In genomic region chr17:44502598-44503079, GRCh38 we compare ENCODE assay signal across 8 cellular contexts. TPM values are rescaled to one million over a fixed set of nuclear protein-coding genes. Genes with fewer than 3 reads are reported as not detected.
A peak's percentile ranks its signal among the peaks of the same experiment; 100 is the strongest.
DNase-seq lines count a peak whose midpoint lies in the region; ATAC-seq, FAIRE-seq and TF ChIP-seq lines count a peak whose summit lies in the region.

No MANE protein-coding gene starts in this region.

- no peak overlapping the region for H3K14ac ChIP-seq in H1 (ENCODE audit: insufficient read length)

- TF ChIP-seq EP300 in H1 (IDR thresholded peaks at IDR 0.05; ENCODE audit: borderline replicate concordance in 1 of 2, low read depth in 2 of 2, low read length in 2 of 2) = no peak

- H2BK12ac ChIP-seq in H1 (ENCODE audit: low read depth, low read length) = peak overlapping the region; percentile 97; the same call in 1 of the 2 replicates

- H3K4me2 ChIP-seq in H1 (ENCODE audit: insufficient read depth in 1 of 2, low read depth in 2 of 2, low read length in 2 of 2) = peak overlapping the region; percentile 91 to 92

- H3K4me3 ChIP-seq in Panc1 (ENCODE audit: low read depth in 2 of 2, low read length in 2 of 2) (peak overlapping the region; percentile 71 to 96), H1 (ENCODE audit: extremely low read depth in 1 of 4, insufficient read depth in 2 of 4, low read depth in 3 of 4, low read length in 4 of 4) (peak overlapping the region; percentile 82 to 97 (median 86)), vagina (peak overlapping the region; percentile 78 to 93)

- TF ChIP-seq POLR2A in H1 (IDR thresholded peaks at IDR 0.05; ENCODE audit: control extremely low read depth in 1 of 2, low read depth in 2 of 2, low read length in 2 of 2) (no peak), vagina (IDR thresholded peaks at IDR 0.05) (no peak)

- H4K5ac ChIP-seq in H1 (ENCODE audit: insufficient read length, low read depth, low read length) = peak overlapping the region; percentile 74

- FAIRE-seq in H1 (lab: Jason Lieb, UNC) = no peak

- WGBS in H1 (ENCODE audit: extremely low coverage in 1 of 2, insufficient coverage in 1 of 2, insufficient read length in 1 of 2, insufficient replicate concordance in 2 of 2, low coverage in 1 of 2, low lambda C conversion rate in 2 of 2, missing lambda C conversion rate in 1 of 2), 2 experiments = 1% methylated on average over 19 of the region's 19 CpGs; no CpG with 5 or more reads in 1 of the 2 experiments

- peaks cover 3% of the 10 kb centered on the region; the same call in 1 of the 2 replicates for H3K79me1 ChIP-seq in H1 (ENCODE audit: low read depth, low read length)

- DNase-seq in NCI-H1105 treated with DMSO at 0.1 percent for 48 hours (lab: John Stamatoyannopoulos, UW) (peak; percentile 19), NCI-H1105 (lab: John Stamatoyannopoulos, UW) (no peak), Panc1 (ENCODE audit: low read depth, low spot score) (no peak), H1 (ENCODE audit: low read depth in 1 of 2, low spot score in 2 of 2) (no peak), mesothelial cell of epicardium (ENCODE audit: low spot score in 2 of 2, unreplicated experiment in 2 of 2) (no peak), vagina (ENCODE audit: extremely low spot score in 2 of 2) (no peak), NCI-H2227 treated with DMSO at 0.1 percent for 48 hours (lab: John Stamatoyannopoulos, UW) (no peak)

- POLR2A ChIA-PET in Panc1 (lab: Charles Lee) = no interaction called here
- POLR2A ChIA-PET in H1 (lab: Charles Lee; ENCODE audit: partially characterized antibody) = interaction anchor here (0.9 to 3.0 kb wide), 9 partner anchors 10 to 736 kb away, joined by 3 to 16 read pairs (median 3); no protein-coding TSS in a partner anchor

- H2BK15ac ChIP-seq in H1 (ENCODE audit: low read length) = no peak overlapping the region

- H3K23me2 ChIP-seq in H1 (ENCODE audit: low read depth, low read length) = peaks cover 7% of the 10 kb centered on the region; the same call in 1 of the 2 replicates

- intact Hi-C loops in Panc1 (cut with micrococcal nuclease; ENCODE audit: unreplicated experiment) (no loop called here), vagina (cut with DNase I) (no loop called here)

- H3K36me3 Mint-ChIP-seq in mesothelial cell of epicardium = no peaks in the 10 kb centered on the region

- H3K27me3 Mint-ChIP-seq in mesothelial cell of epicardium (ENCODE audit: low read depth) = peaks cover 10% of the 10 kb centered on the region

- H4K8ac ChIP-seq in H1 (ENCODE audit: extremely low read depth, insufficient read depth, low read length) = peak overlapping the region; percentile 98

- no peak overlapping the region for H3K4ac ChIP-seq in H1 (replicated peaks; ENCODE audit: insufficient read length, low read depth, low read length)

- peak overlapping the region; percentile 51 for H4K91ac ChIP-seq in H1 (replicated peaks; ENCODE audit: insufficient read length, low read length)

- H3K23ac ChIP-seq in H1 (ENCODE audit: insufficient read length) = no peak overlapping the region

- H4K20me1 ChIP-seq in H1 (replicated peaks in 1 of 2; ENCODE audit: control insufficient read depth in 1 of 2, insufficient read depth in 2 of 2, low read length in 2 of 2) = peaks cover 3 to 6% of the 10 kb centered on the region in 2 experiments

- peak overlapping the region; percentile 99 for H3K4me3 Mint-ChIP-seq in mesothelial cell of epicardium

- peaks cover 4% of the 10 kb centered on the region for H3K36me3 ChIP-seq in Panc1 (ENCODE audit: control insufficient read depth, insufficient read depth, low read length)
- H3K36me3 ChIP-seq in H1 (ENCODE audit: control insufficient read depth in 2 of 4, insufficient read depth in 4 of 4, low read length in 3 of 4) = no peaks in the 10 kb centered on the region; a peak in 1 of 8 replicates
- no peaks in the 10 kb centered on the region for H3K36me3 ChIP-seq in vagina

- peak overlapping the region; percentile 98 for H3K18ac ChIP-seq in H1 (ENCODE audit: extremely low read depth, low read length)

- H3K27me3 ChIP-seq in Panc1 (ENCODE audit: control insufficient read depth, insufficient read depth, low read length) (no peaks in the 10 kb centered on the region), H1 (replicated peaks in 1 of 4; ENCODE audit: control insufficient read depth in 3 of 4, extremely low read depth in 1 of 4, insufficient read depth in 3 of 4, low read length in 3 of 4) (0 out of 7 replicates have a peak, but pooled peaks cover 0 to 2% (median 0%) of the 10 kb centered on the region in 4 experiments), vagina (no peaks in the 10 kb centered on the region)

- H3K56ac ChIP-seq in H1 (replicated peaks; ENCODE audit: insufficient read length, low read depth, low read length) = peak overlapping the region; percentile 83

- in situ Hi-C loops in Panc1 (cut with HindIII; ENCODE audit: low pct_unique_long_range_greater_than_20kb, low sequenced_read_pairs) = no loop called here

- H3K4me1 Mint-ChIP-seq in mesothelial cell of epicardium = peaks cover 28% of the 10 kb centered on the region

- H3K9me3 Mint-ChIP-seq in mesothelial cell of epicardium = no peaks in the 10 kb centered on the region

- H2AFZ ChIP-seq in H1 (ENCODE audit: low read length) = 0 out of 2 replicates have a peak overlapping the region, but pooled peaks have one; percentile 81

- CTCF ChIA-PET in Panc1 (lab: Charles Lee) = interaction anchor here (1.1 kb wide), 1 partner anchor 21 kb away, joined by 3 read pairs; no protein-coding TSS in a partner anchor
- CTCF ChIA-PET in H1 (lab: Charles Lee; ENCODE audit: partially characterized antibody) = interaction anchor here (2.5 kb wide), 1 partner anchor 20 kb away, joined by 5 read pairs; no protein-coding TSS in a partner anchor

- no TSS peak for BruUV-seq in Panc1 (replicated peaks; lab: Mats Ljungman, UMichigan)

- ATAC-seq in HG02642 (IDR thresholded peaks at IDR 0.05; ENCODE audit: poor library complexity, unreplicated experiment) (peak; percentile 30), Panc1 (peak; percentile 69)

- peak overlapping the region; percentile 99 for H3K27ac Mint-ChIP-seq in mesothelial cell of epicardium

- H2BK5ac ChIP-seq in H1 (ENCODE audit: low read depth, low read length) = peak overlapping the region; percentile 93

- H3K9me3 ChIP-seq in Panc1 (ENCODE audit: control insufficient read depth, insufficient read depth, low read depth, low read length) (no peaks in the 10 kb centered on the region), H1 (ENCODE audit: insufficient read depth in 2 of 2, low read depth in 1 of 2, low read length in 1 of 2) (no peaks in the 10 kb centered on the region), vagina (no peaks in the 10 kb centered on the region)

- H3K9ac ChIP-seq in H1 (replicated peaks in 1 of 4; ENCODE audit: extremely low read depth in 1 of 4, low read depth in 3 of 4, low read length in 3 of 4) = peak overlapping the region; percentile 91 to 97 (median 94)

- no peak overlapping the region for H2AK5ac ChIP-seq in H1 (ENCODE audit: low read depth, low read length)

- no peak overlapping the region for H2BK20ac ChIP-seq in H1 (ENCODE audit: low read length)

- peak overlapping the region; percentile 79 for H2BK120ac ChIP-seq in H1 (replicated peaks; ENCODE audit: low read depth, low read length)

- peaks cover 28 to 55% of the 10 kb centered on the region in 2 experiments for H3K79me2 ChIP-seq in H1 (ENCODE audit: control insufficient read depth in 1 of 2, insufficient read depth in 2 of 2, low read length in 2 of 2)

- TF ChIP-seq CTCF in Panc1 (IDR thresholded peaks at IDR 0.05) = no peak
- peak in 1 of 3 experiments; percentile 5; a peak in 1 of 4 replicates for TF ChIP-seq CTCF in H1 (IDR thresholded peaks at IDR 0.05; ENCODE audit: control extremely low read depth in 1 of 3, insufficient read depth in 1 of 3, low read depth in 1 of 3, low read length in 3 of 3)
- TF ChIP-seq CTCF in mesothelial cell of epicardium (IDR thresholded peaks at IDR 0.05; ENCODE audit: unreplicated experiment) = no peak
- no peak for TF ChIP-seq CTCF in vagina (IDR thresholded peaks at IDR 0.05)

- H3K27ac ChIP-seq in Panc1 (ENCODE audit: low read length) = peak overlapping the region; percentile 97
- H3K27ac ChIP-seq in H1 (ENCODE audit: low read depth, low read length) = peak overlapping the region; percentile 96
- peak overlapping the region; percentile 95 for H3K27ac ChIP-seq in vagina

- peaks cover 12% of the 10 kb centered on the region for H3K4me1 ChIP-seq in Panc1 (ENCODE audit: control insufficient read depth, insufficient read depth, low read length)
- peaks cover 2 to 3% (median 2%) of the 10 kb centered on the region in 4 experiments; a peak in 4 of 7 replicates for H3K4me1 ChIP-seq in H1 (replicated peaks in 1 of 4; ENCODE audit: control insufficient read depth in 3 of 4, insufficient read depth in 4 of 4, low read length in 3 of 4)
- H3K4me1 ChIP-seq in vagina = peaks cover 56% of the 10 kb centered on the region

- no peak for TF ChIP-seq RAD21 in H1 (IDR thresholded peaks at IDR 0.05 in 1 of 2, conservative IDR thresholded peaks at IDR 0.05 in 1 of 2; ENCODE audit: low read depth in 2 of 2, low read length in 2 of 2)

RNA-seq across cellular contexts. Expression of gene GPATCH8, which starts 0.6 kb away (rescaled TPM):
- total RNA-seq in Panc1 (2021; ENCODE audit: unreplicated experiment) (30.8 TPM), mesothelial cell of epicardium (75.6 to 77.1 TPM (median 76.3 TPM) in 3 replicates), vagina (39.0 TPM)
- 14.4 TPM for polyA plus RNA-seq in Panc1 (2012; ENCODE audit: insufficient read length)
- total RNA-seq in H1 (2021; fragmentation: NEBNext Ultra II Directional; extraction: Animal tissue kit (Norgen Biotek cat#: 25700)) = 51.5 and 58.1 TPM in 2 replicates
- polyA plus RNA-seq in H1 (2011; rRNA removed) = 20.5 and 21.6 TPM in 2 replicates
- polyA plus RNA-seq in H1 (2011; cell fraction: cytosol; rRNA removed) = 18.4 TPM
- 35.3 TPM for polyA plus RNA-seq in H1 (2011; cell fraction: nucleus; rRNA removed)
- polyA plus RNA-seq in H1 (2012, experiment 1 of 2) = 23.8 to 31.5 TPM (median 26.7 TPM) in 4 replicates
- 3.3 TPM for polyA plus RNA-seq in H1 (2012, experiment 2 of 2)
- 27.9 TPM for polyA plus RNA-seq in H1 (2013, experiment 1 of 2)
- polyA plus RNA-seq in H1 (2013, experiment 2 of 2) = 27.4 TPM
- 32.5 and 32.9 TPM in 2 replicates for polyA minus RNA-seq in H1 (2011; rRNA and poly(A)+ RNA removed)
- 24.1 TPM for polyA minus RNA-seq in H1 (2011; cell fraction: cytosol; rRNA and poly(A)+ RNA removed)
- 47.5 TPM for polyA minus RNA-seq in H1 (2011; cell fraction: nucleus; rRNA and poly(A)+ RNA removed)

RNA-seq across cellular contexts. Expression of gene FZD2, which starts 54.6 kb away (rescaled TPM):
- total RNA-seq in Panc1 (2021; ENCODE audit: unreplicated experiment) (35.4 TPM), mesothelial cell of epicardium (82.1 to 88.3 TPM (median 84.4 TPM) in 3 replicates), vagina (7.6 TPM)
- 54.3 TPM for polyA plus RNA-seq in Panc1 (2012; ENCODE audit: insufficient read length)
- total RNA-seq in H1 (2021; fragmentation: NEBNext Ultra II Directional; extraction: Animal tissue kit (Norgen Biotek cat#: 25700)) = 17.0 and 17.6 TPM in 2 replicates
- 86.7 and 93.6 TPM in 2 replicates for polyA plus RNA-seq in H1 (2011; rRNA removed)
- 41.3 TPM for polyA plus RNA-seq in H1 (2011; cell fraction: cytosol; rRNA removed)
- 37.7 TPM for polyA plus RNA-seq in H1 (2011; cell fraction: nucleus; rRNA removed)
- 21.7 to 33.8 TPM (median 32.4 TPM) in 4 replicates for polyA plus RNA-seq in H1 (2012, experiment 1 of 2)
- polyA plus RNA-seq in H1 (2012, experiment 2 of 2) = 30.9 TPM
- 12.3 TPM for polyA plus RNA-seq in H1 (2013, experiment 1 of 2)
- polyA plus RNA-seq in H1 (2013, experiment 2 of 2) = 12.0 TPM
- 22.5 and 38.9 TPM in 2 replicates for polyA minus RNA-seq in H1 (2011; rRNA and poly(A)+ RNA removed)
- 37.7 TPM for polyA minus RNA-seq in H1 (2011; cell fraction: cytosol; rRNA and poly(A)+ RNA removed)
- polyA minus RNA-seq in H1 (2011; cell fraction: nucleus; rRNA and poly(A)+ RNA removed) = 23.6 TPM
